ENCODE assay signal across 26 cellular contexts in the genomic region with DNA sequence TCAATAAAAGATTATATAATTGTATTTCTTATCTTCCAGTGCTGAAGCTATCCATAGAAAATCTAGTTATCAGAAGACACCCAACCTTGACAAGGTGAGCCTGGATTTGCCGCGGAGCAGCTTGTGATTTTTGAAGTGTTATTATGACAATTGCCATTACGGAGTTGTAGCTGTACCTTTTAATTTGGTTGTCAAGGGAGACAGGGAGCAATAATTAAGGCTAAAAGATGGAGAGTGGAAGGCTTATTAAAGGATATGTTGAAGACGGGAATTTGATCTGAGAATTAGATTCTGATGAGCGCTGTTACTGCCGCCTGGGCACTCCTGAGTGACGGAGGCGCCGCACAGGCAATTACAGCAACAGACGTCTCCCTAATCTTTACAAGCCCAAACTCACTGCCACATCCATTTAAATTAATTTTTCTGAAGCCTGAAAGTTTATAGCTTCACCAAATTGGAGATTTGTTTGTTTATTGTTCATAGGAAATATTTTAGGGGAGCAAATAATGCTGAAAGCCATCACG.
"Had no signal": no experiment of that assay in that cellular context is flagged by ENCODE, and none has a peak within 500 bp of the region (broad histone marks: within the 10 kb centered on the region; RNA-seq: fewer than 3 reads in every experiment).

No MANE protein-coding gene starts in this region.

- H3K9me3 ChIP-seq: ascending aorta, colonic mucosa, gastrocnemius medialis, ovary, sigmoid colon, upper lobe of left lung, vagina had no signal

- DNase-seq: activated CD4-positive, alpha-beta memory T cell treated with anti-CD3 and anti-CD28 coated beads for 36 hours; activated CD4-positive, alpha-beta T cell treated with anti-CD3 and anti-CD28 coated beads, Interleukin-2, amount 10 ng/mL, durations not matched to agents 24 days and 14 days; activated CD4-positive, CD25-positive, alpha-beta regulatory T cell treated with anti-CD3 and anti-CD28 coated beads, Interleukin-2, amount 50 U/mL, for 72 hours; activated CD8-positive, alpha-beta memory T cell treated with anti-CD3 and anti-CD28 coated beads, Interleukin-2, amount 50 U/mL, for 4 hours; activated gamma-delta T cell; activated naive CD4-positive, alpha-beta T cell treated with anti-CD3 and anti-CD28 coated beads, Interleukin-2, amount 10 ng/mL, durations not matched to agents 7 days and 5 days; activated naive CD8-positive, alpha-beta T cell treated with anti-CD3 and anti-CD28 coated beads, Interleukin-2, amount 10 ng/mL, durations not matched to agents 7 days and 5 days; activated T-cell treated with anti-CD3 and anti-CD28 coated beads, Interleukin-2, amount 50 U/mL, for 24 hours; cerebellar nuclear complex; colonic mucosa; effector CD8-positive, alpha-beta T cell; gastrocnemius medialis; glutamatergic neuron; islet precursor cell; left cardiac atrium; left ventricle myocardium superior; nephron progenitor cell; ovary; sigmoid colon; small intestine; stimulated activated CD4-positive, alpha-beta T cell treated with anti-CD3 and anti-CD28 coated beads, Interleukin-4, amount 100 ng/mL, for 24 hours; upper lobe of left lung had no signal

- ATAC-seq: gastrocnemius medialis; left cardiac atrium; left ventricle myocardium superior; stimulated activated effector memory CD8-positive, alpha-beta T cell treated with anti-CD3 and anti-CD28 coated beads, Interleukin-12 subunit alpha, Interleukin-12 subunit beta, amount 100 ng/mL, for 72 hours had no signal

- H3K27me3 ChIP-seq: ascending aorta, cardiac muscle cell, colonic mucosa, gastrocnemius medialis, ovary, upper lobe of left lung, vagina had no signal

- H3K36me3 ChIP-seq: ascending aorta, cardiac muscle cell, colonic mucosa, gastrocnemius medialis, ovary, sigmoid colon, upper lobe of left lung, vagina had no signal

- H3K4me3 ChIP-seq: ascending aorta, cardiac muscle cell, colonic mucosa, gastrocnemius medialis, ovary, sigmoid colon, upper lobe of left lung, vagina had no signal

- H3K4me1 ChIP-seq: ascending aorta, colonic mucosa, gastrocnemius medialis, sigmoid colon, upper lobe of left lung, vagina had no signal

- H3K27ac ChIP-seq: ascending aorta, cardiac muscle cell, colonic mucosa, gastrocnemius medialis, ovary, sigmoid colon, upper lobe of left lung, vagina had no signal
